ENCODE assay signal across 16 cellular contexts in genomic region chr14:101377069-101377468, GRCh38.
DNase-seq lines count a peak whose midpoint lies in the region; ATAC-seq and TF ChIP-seq lines count a peak whose summit lies in the region.
"Had no signal": no experiment of that assay in that cellular context is flagged by ENCODE, and none has a peak within 500 bp of the region (broad histone marks: within the 10 kb centered on the region; RNA-seq: fewer than 3 reads in every experiment).

No MANE protein-coding gene starts in this region.

- H3K27ac Mint-ChIP-seq in activated CD4-positive, alpha-beta T cell treated with anti-CD3 and anti-CD28 coated beads, Interleukin-2, amount 10 ng/mL, durations not matched to agents 24 days and 14 days: no peak overlapping the region
- H3K27ac Mint-ChIP-seq: CD8-positive, alpha-beta T cell had no signal

- TF ChIP-seq POLR2A in vagina (IDR thresholded peaks at IDR 0.05): no peak

- ATAC-seq in HG03571 (IDR thresholded peaks at IDR 0.05; ENCODE audit: unreplicated experiment): no peak
- ATAC-seq: A549; CD8-positive, alpha-beta T cell had no signal

- intact Hi-C loops in activated CD4-positive, alpha-beta T cell treated with anti-CD3 and anti-CD28 coated beads, Interleukin-2, amount 10 ng/mL, durations not matched to agents 24 days and 14 days (cut with micrococcal nuclease): no loop called here
- intact Hi-C loops in vagina (cut with DNase I): no loop called here

- DNase-seq in activated CD4-positive, alpha-beta T cell treated with anti-CD3 and anti-CD28 coated beads, Interleukin-2, amount 10 ng/mL, durations not matched to agents 24 days and 14 days: peak; percentile 46
- no peak for DNase-seq in activated CD4-positive, alpha-beta T cell treated with anti-CD3 and anti-CD28 coated beads for 48 hours
- DNase-seq in H7 (peak; percentile 7), iPS-NIHi7 (ENCODE audit: extremely low spot score) (peak; percentile 3), vagina (ENCODE audit: extremely low spot score in 2 of 2) (peak; percentile 80 to 91), C1 segment of cervical spinal cord (lab: John Stamatoyannopoulos, UW) (no peak)
- DNase-seq: Calu3; CD8-positive, alpha-beta T cell; DMS79 treated with DMSO at 0.1 percent for 48 hours; GF-D8; HCEC 1CT had no signal

- H3K4me1 ChIP-seq in vagina: peaks cover 12% of the 10 kb centered on the region
- H3K4me1 ChIP-seq: A549, BLaER1 had no signal

- H3K4me3 ChIP-seq in H7 (ENCODE audit: insufficient read depth, low read depth, low read length) (no peak overlapping the region), vagina (no peak overlapping the region)
- H3K4me3 ChIP-seq: A549, BLaER1 had no signal

- no peaks in the 10 kb centered on the region for H3K36me3 Mint-ChIP-seq in activated CD4-positive, alpha-beta T cell treated with anti-CD3 and anti-CD28 coated beads, Interleukin-2, amount 10 ng/mL, durations not matched to agents 24 days and 14 days (ENCODE audit: low read depth)
- H3K36me3 Mint-ChIP-seq: CD8-positive, alpha-beta T cell had no signal

- TF ChIP-seq CTCF in vagina (IDR thresholded peaks at IDR 0.05): no peak

- peaks cover 6% of the 10 kb centered on the region for H3K9me3 ChIP-seq in vagina

- H3K36me3 ChIP-seq in H7 (replicated peaks; ENCODE audit: control insufficient read depth, insufficient read depth, low read length) (no peaks in the 10 kb centered on the region), vagina (no peaks in the 10 kb centered on the region)
- H3K36me3 ChIP-seq: BLaER1 had no signal

- peaks cover 14% of the 10 kb centered on the region for H3K27me3 Mint-ChIP-seq in activated CD4-positive, alpha-beta T cell treated with anti-CD3 and anti-CD28 coated beads, Interleukin-2, amount 10 ng/mL, durations not matched to agents 24 days and 14 days

- no peaks in the 10 kb centered on the region for H3K9me3 Mint-ChIP-seq in activated CD4-positive, alpha-beta T cell treated with anti-CD3 and anti-CD28 coated beads, Interleukin-2, amount 10 ng/mL, durations not matched to agents 24 days and 14 days

- no peaks in the 10 kb centered on the region for H3K4me1 Mint-ChIP-seq in activated CD4-positive, alpha-beta T cell treated with anti-CD3 and anti-CD28 coated beads, Interleukin-2, amount 10 ng/mL, durations not matched to agents 24 days and 14 days

- no peaks in the 10 kb centered on the region; the same call in 1 of the 2 replicates for H3K27me3 ChIP-seq in H7 (ENCODE audit: control insufficient read depth, insufficient read depth, low read length)
- H3K27me3 ChIP-seq in vagina: no peaks in the 10 kb centered on the region
- H3K27me3 ChIP-seq: BLaER1 had no signal

- H3K4me3 Mint-ChIP-seq in activated CD4-positive, alpha-beta T cell treated with anti-CD3 and anti-CD28 coated beads, Interleukin-2, amount 10 ng/mL, durations not matched to agents 24 days and 14 days: no peak overlapping the region
- H3K4me3 Mint-ChIP-seq: CD8-positive, alpha-beta T cell had no signal

- H3K27ac ChIP-seq in vagina: no peak overlapping the region
- H3K27ac ChIP-seq: 22Rv1, A549, BLaER1, HL-60 had no signal

Comparison
In these comparisons a context has a peak if more than half of its experiments do, and no peak if none do; other contexts are left out.
1. DNase-seq: peak in activated CD4-positive, alpha-beta T cell treated with anti-CD3 and anti-CD28 coated beads, Interleukin-2, amount 10 ng/mL, durations not matched to agents 24 days and 14 days (single experiment), H7 (single experiment), iPS-NIHi7 (single experiment) and vagina (2 of 2); none in activated CD4-positive, alpha-beta T cell treated with anti-CD3 and anti-CD28 coated beads for 48 hours (single experiment) and C1 segment of cervical spinal cord (0 of 14).